In the genomic region with DNA sequence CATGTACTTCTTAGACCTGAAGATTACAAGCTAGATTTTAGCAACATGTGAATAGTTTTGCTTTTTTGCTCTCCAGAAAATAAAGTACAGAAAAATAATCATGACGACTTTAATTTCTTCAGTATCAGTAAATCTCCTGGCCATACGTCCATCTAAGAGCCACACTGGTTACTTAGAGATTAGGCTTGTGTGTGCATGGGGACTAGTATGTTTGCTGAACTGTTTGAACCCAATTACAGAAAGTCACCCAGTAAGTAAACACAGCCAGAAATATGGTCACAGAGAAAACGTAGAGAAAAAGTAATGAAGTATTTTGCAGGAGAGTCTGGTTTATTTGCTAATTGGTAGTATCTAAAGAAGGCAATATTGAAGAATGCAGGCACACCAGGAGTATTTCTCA, we compare ENCODE assay signal across 33 cellular contexts.
"Had no signal": no experiment of that assay in that cellular context is flagged by ENCODE, and none has a peak within 500 bp of the region (broad histone marks: within the 10 kb centered on the region; RNA-seq: fewer than 3 reads in every experiment).

No MANE protein-coding gene starts in this region.

- H3K4me1 ChIP-seq: adrenal gland, body of pancreas, breast epithelium had no signal

- H3K4me3 ChIP-seq: adrenal gland, body of pancreas, breast epithelium had no signal

- H3K27me3 ChIP-seq: adrenal gland, body of pancreas, brain microvascular endothelial cell, breast epithelium had no signal

- H3K27ac ChIP-seq: adrenal gland, body of pancreas, brain microvascular endothelial cell, breast epithelium, VCaP had no signal

- H3K9me3 ChIP-seq: adrenal gland, body of pancreas, breast epithelium had no signal

- ATAC-seq: activated CD8-positive, alpha-beta T cell treated with anti-CD3 and anti-CD28 coated beads for 36 hours; activated naive CD4-positive, alpha-beta T cell treated with anti-CD3 and anti-CD28 coated beads, Interleukin-2, amount 50 U/mL, for 72 hours; activated T-cell treated with anti-CD3 and anti-CD28 coated beads, Interleukin-2, amount 50 U/mL, for 4 hours; activated T-cell treated with anti-CD3 and anti-CD28 coated beads, Interleukin-2, amount 50 U/mL, for 72 hours; activated T-helper 17 cell treated with anti-CD3 and anti-CD28 coated beads, Interleukin-2, amount 50 U/mL, for 72 hours; body of pancreas had no signal

- FAIRE-seq: astrocyte, TTC549 had no signal

- H3K36me3 ChIP-seq: adrenal gland, brain microvascular endothelial cell, breast epithelium had no signal

- DNase-seq: activated B cell treated with CpG ODN at 0.5 μM for 24 hours; activated CD4-positive, alpha-beta memory T cell treated with anti-CD3 and anti-CD28 coated beads for 36 hours; activated CD4-positive, alpha-beta T cell treated with anti-CD3 and anti-CD28 coated beads for 4 hours; activated CD4-positive, alpha-beta T cell treated with anti-CD3 and anti-CD28 coated beads, Interleukin-2, amount 10 ng/mL, durations not matched to agents 24 days and 14 days; activated CD4-positive, alpha-beta T cell treated with anti-CD3 and anti-CD28 coated beads, Interleukin-2, amount 50 U/mL, for 1 hour; activated CD4-positive, alpha-beta T cell treated with anti-CD3 and anti-CD28 coated beads, Interleukin-2, amount 50 U/mL, for 4 hours; activated CD4-positive, CD25-positive, alpha-beta regulatory T cell treated with anti-CD3 and anti-CD28 coated beads, Interleukin-2, amount 50 U/mL, for 72 hours; activated CD8-positive, alpha-beta memory T cell treated with anti-CD3 and anti-CD28 coated beads, Interleukin-2, amount 50 U/mL, for 4 hours; activated CD8-positive, alpha-beta T cell treated with anti-CD3 and anti-CD28 coated beads for 36 hours; activated effector memory CD4-positive, alpha-beta T cell treated with anti-CD3 and anti-CD28 coated beads, Interleukin-2, amount 50 U/mL, for 16 hours; activated gamma-delta T cell treated with Interleukin-2 at 50 U/mL for 16 hours; activated naive CD4-positive, alpha-beta T cell; activated naive CD4-positive, alpha-beta T cell treated with anti-CD3 and anti-CD28 coated beads for 36 hours; activated naive CD4-positive, alpha-beta T cell treated with anti-CD3 and anti-CD28 coated beads, Interleukin-2, amount 50 U/mL, for 16 hours; activated naive CD8-positive, alpha-beta T cell treated with anti-CD3 and anti-CD28 coated beads for 36 hours; activated T-cell treated with anti-CD3 and anti-CD28 coated beads for 4 hours; activated T-cell treated with anti-CD3 and anti-CD28 coated beads, Interleukin-2, amount 50 U/mL, for 1 hour; activated T-cell treated with anti-CD3 and anti-CD28 coated beads, Interleukin-2, amount 50 U/mL, for 4 hours; activated T-cell treated with anti-CD3 and anti-CD28 coated beads, Interleukin-2, amount 50 U/mL, for 72 hours; adrenal gland; amniotic stem cell; aorta; body of pancreas; brain microvascular endothelial cell; central memory CD4-positive, alpha-beta T cell; T-helper 2 cell; T-helper 9 cell had no signal
